2 cellular contexts compared by ENCODE assay signal in the genomic region with DNA sequence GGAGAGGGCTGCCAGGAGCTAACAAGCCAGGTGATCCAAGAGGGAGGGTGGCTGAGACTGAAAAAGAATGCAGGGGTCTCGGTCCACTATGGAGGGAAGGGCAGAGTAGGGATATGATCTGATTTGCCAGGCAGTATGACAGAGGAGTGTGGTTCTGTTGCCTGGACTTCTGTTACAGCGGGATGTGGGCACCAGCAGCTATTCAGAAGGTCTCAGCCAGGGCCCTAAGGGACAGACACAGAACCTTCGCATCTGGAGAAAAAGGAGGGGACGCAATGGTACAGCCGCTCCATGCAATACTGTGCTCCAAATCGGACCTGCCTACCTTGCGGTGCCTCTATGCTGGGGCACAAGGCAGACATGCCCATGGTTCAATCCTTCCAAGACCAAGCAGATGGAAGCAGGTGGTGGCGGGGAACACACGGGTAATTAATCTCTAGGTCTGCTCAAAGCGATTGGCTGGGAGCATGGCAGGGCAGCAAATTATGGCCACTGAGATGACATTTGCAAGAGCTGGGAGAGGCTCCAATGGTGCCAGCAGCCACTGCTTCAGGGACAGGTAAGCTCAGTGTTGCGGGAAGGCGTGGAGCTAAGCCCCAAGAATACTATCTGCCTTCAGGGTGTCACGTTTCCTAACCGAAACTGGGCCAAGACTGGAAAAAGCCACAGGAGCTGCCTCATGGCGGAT.
TF ChIP-seq lines count a peak whose summit lies in the region.

No MANE protein-coding gene starts in this region.

TF ChIP-seq in H1, 55 proteins besides CTCF, POLR2A, EP300 and RAD21:
- TF ChIP-seq, protein P1, sequence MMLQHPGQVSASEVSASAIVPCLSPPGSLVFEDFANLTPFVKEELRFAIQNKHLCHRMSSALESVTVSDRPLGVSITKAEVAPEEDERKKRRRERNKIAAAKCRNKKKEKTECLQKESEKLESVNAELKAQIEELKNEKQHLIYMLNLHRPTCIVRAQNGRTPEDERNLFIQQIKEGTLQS (IDR thresholded peaks at IDR 0.05; ENCODE audit: insufficient read depth, low read depth, low read length): no peak
- TF ChIP-seq CBX8 (IDR thresholded peaks at IDR 0.05; ENCODE audit: borderline replicate concordance, low read depth, low read length) (no peak), POLR2AphosphoS5 (IDR thresholded peaks at IDR 0.05; ENCODE audit: low read depth, low read length) (0 out of 2 replicates have a peak, but pooled peaks have one; percentile 14), EGR1 (IDR thresholded peaks at IDR 0.05; ENCODE audit: borderline replicate concordance, low read depth, low read length) (no peak)

TF ChIP-seq in neural cell, 6 proteins besides CTCF, POLR2A, EP300 and RAD21:
- TF ChIP-seq MXI1 (conservative IDR thresholded peaks at IDR 0.05; ENCODE audit: poor library complexity, severe bottlenecking) (no peak), REST (IDR thresholded peaks at IDR 0.05; ENCODE audit: borderline replicate concordance) (no peak), SMC3 (conservative IDR thresholded peaks at IDR 0.05; ENCODE audit: poor library complexity) (no peak), POLR2AphosphoS5 (IDR thresholded peaks at IDR 0.05) (no peak), EZH2 (IDR thresholded peaks at IDR 0.05; ENCODE audit: borderline replicate concordance, insufficient read depth, low read length, poor library complexity, severe bottlenecking) (no peak), TAF1 (IDR thresholded peaks at IDR 0.05; ENCODE audit: low read depth) (no peak)
TF ChIP-seq in neural cell: peak in this region for 0.
